In genomic region chr15:74901612-74902063, GRCh38 we compare ENCODE assay signal across 9 cellular contexts. TPM values are rescaled to one million over a fixed set of nuclear protein-coding genes. Genes with fewer than 3 reads are reported as not detected.
DNase-seq lines count a peak whose midpoint lies in the region; ATAC-seq, FAIRE-seq and TF ChIP-seq lines count a peak whose summit lies in the region.
"Had no signal": no experiment of that assay in that cellular context is flagged by ENCODE, and none has a peak within 500 bp of the region (broad histone marks: within the 10 kb centered on the region; RNA-seq: fewer than 3 reads in every experiment).

No MANE protein-coding gene starts in this region.

- no peaks in the 10 kb centered on the region for H3K27me3 ChIP-seq in HUES48 (ENCODE audit: control insufficient read depth, insufficient read depth, low read length)
- H3K27me3 ChIP-seq in SU-DHL-6 (ENCODE audit: low read length), result no peaks in the 10 kb centered on the region
- no peaks in the 10 kb centered on the region for H3K27me3 ChIP-seq in smooth muscle cell (ENCODE audit: low read depth)

- TF ChIP-seq CTCF in D721Med (IDR thresholded peaks at IDR 0.05; ENCODE audit: insufficient read depth, missing control alignments) (peak; percentile 74), SU-DHL-6 (IDR thresholded peaks at IDR 0.05; ENCODE audit: insufficient read depth, low read length, poor library complexity, severe bottlenecking) (peak; percentile 95), smooth muscle cell (IDR thresholded peaks at IDR 0.05; ENCODE audit: borderline replicate concordance, insufficient read depth, poor library complexity, severe bottlenecking) (peak; percentile 94)

- H3K27ac ChIP-seq in HUES48 (ENCODE audit: low read depth, low read length) (peak overlapping the region; percentile 3), SU-DHL-6 (ENCODE audit: low read depth, low read length) (no peak overlapping the region), smooth muscle cell (ENCODE audit: low read depth) (peak overlapping the region; percentile 5)

- H3K4me1 ChIP-seq in HUES48 (ENCODE audit: control insufficient read depth, insufficient read depth, low read length), result 0 out of 2 replicates have a peak, but pooled peaks cover 3% of the 10 kb centered on the region
- peaks cover 11% of the 10 kb centered on the region for H3K4me1 ChIP-seq in smooth muscle cell (ENCODE audit: low read depth)

- H3K27ac Mint-ChIP-seq in activated naive CD8-positive, alpha-beta T cell treated with anti-CD3 and anti-CD28 coated beads for 36 hours, result no peak overlapping the region

- H3K9ac ChIP-seq in HUES48 (ENCODE audit: low read depth, low read length) (no peak overlapping the region), SU-DHL-6 (ENCODE audit: low read length) (no peak overlapping the region), smooth muscle cell (ENCODE audit: low read depth) (no peak overlapping the region)

- H3K79me2 ChIP-seq in SU-DHL-6 (ENCODE audit: insufficient read depth, low read length) (peaks cover 5% of the 10 kb centered on the region; the same call in 1 of the 2 replicates), smooth muscle cell (ENCODE audit: low read depth) (peaks cover 20% of the 10 kb centered on the region)

- FAIRE-seq in D721Med (lab: Jason Lieb, UNC), result no peak

- peaks cover 9% of the 10 kb centered on the region; the same call in 1 of the 2 replicates for H3F3A ChIP-seq in SU-DHL-6 (ENCODE audit: insufficient read depth)
- peaks cover 15% of the 10 kb centered on the region for H3F3A ChIP-seq in smooth muscle cell (ENCODE audit: low read depth)

- H3K4me3 Mint-ChIP-seq in activated naive CD8-positive, alpha-beta T cell treated with anti-CD3 and anti-CD28 coated beads for 36 hours, result no peak overlapping the region
- H3K4me3 Mint-ChIP-seq: activated naive CD4-positive, alpha-beta T cell treated with anti-CD3 and anti-CD28 coated beads, Interleukin-2, amount 50 U/mL, for 24 hours had no signal

- no peaks in the 10 kb centered on the region for H4K20me1 ChIP-seq in SU-DHL-6 (ENCODE audit: low read depth, low read length)
- peaks cover 10% of the 10 kb centered on the region for H4K20me1 ChIP-seq in smooth muscle cell (ENCODE audit: low read depth)

- H3K9me3 ChIP-seq in HUES48 (ENCODE audit: control insufficient read depth, insufficient read depth, low read length) (no peaks in the 10 kb centered on the region), SU-DHL-6 (ENCODE audit: insufficient read depth, low read length) (no peaks in the 10 kb centered on the region), smooth muscle cell (replicated peaks; ENCODE audit: low read depth) (no peaks in the 10 kb centered on the region)

- no peaks in the 10 kb centered on the region for H3K9me3 Mint-ChIP-seq in activated naive CD8-positive, alpha-beta T cell treated with anti-CD3 and anti-CD28 coated beads for 36 hours
- H3K9me3 Mint-ChIP-seq: activated naive CD4-positive, alpha-beta T cell treated with anti-CD3 and anti-CD28 coated beads, Interleukin-2, amount 50 U/mL, for 24 hours had no signal

- H3K36me3 Mint-ChIP-seq in activated naive CD8-positive, alpha-beta T cell treated with anti-CD3 and anti-CD28 coated beads for 36 hours, result peaks cover 30% of the 10 kb centered on the region

- H3K4me3 ChIP-seq in HUES48 (ENCODE audit: low read depth, low read length), result no peak overlapping the region
- H3K4me3 ChIP-seq in SU-DHL-6 (ENCODE audit: insufficient read depth, low read length, poor library complexity, severe bottlenecking), result no peak overlapping the region
- no peak overlapping the region for H3K4me3 ChIP-seq in smooth muscle cell

- H3K27me3 Mint-ChIP-seq in activated naive CD8-positive, alpha-beta T cell treated with anti-CD3 and anti-CD28 coated beads for 36 hours, result no peaks in the 10 kb centered on the region
- H3K27me3 Mint-ChIP-seq: activated naive CD4-positive, alpha-beta T cell treated with anti-CD3 and anti-CD28 coated beads, Interleukin-2, amount 50 U/mL, for 24 hours had no signal

- H2AFZ ChIP-seq in SU-DHL-6 (ENCODE audit: low read depth, low read length, severe bottlenecking) (no peak overlapping the region), smooth muscle cell (ENCODE audit: low read depth) (no peak overlapping the region)

- intact Hi-C loops in left ventricle myocardium superior (cut with micrococcal nuclease), result loop anchor here (10.0 kb wide), 1 partner anchor 57 kb away; the partner anchor contains the start of gene ULK3

- H3K4me2 ChIP-seq in SU-DHL-6 (ENCODE audit: low read depth, low read length, poor library complexity, severe bottlenecking) (no peak overlapping the region), smooth muscle cell (no peak overlapping the region)

- peak; percentile 17 for ATAC-seq in left ventricle myocardium superior
- ATAC-seq in HG03095 (IDR thresholded peaks at IDR 0.05; ENCODE audit: unreplicated experiment), result no peak
- ATAC-seq in GM21717 (IDR thresholded peaks at IDR 0.05; ENCODE audit: unreplicated experiment), result no peak

- peaks cover 23% of the 10 kb centered on the region for H3K4me1 Mint-ChIP-seq in activated naive CD8-positive, alpha-beta T cell treated with anti-CD3 and anti-CD28 coated beads for 36 hours

- DNase-seq in D721Med (ENCODE audit: insufficient read length, low spot score) (peak; percentile 77), left ventricle myocardium superior (peak; percentile 49), smooth muscle cell (lab: John Stamatoyannopoulos, UW; ENCODE audit: unreplicated experiment) (no peak)
- peak; percentile 52 for DNase-seq in activated naive CD8-positive, alpha-beta T cell treated with anti-CD3 and anti-CD28 coated beads for 36 hours

- H3K9me2 ChIP-seq in SU-DHL-6 (replicated peaks; ENCODE audit: insufficient read depth, low read length), result no peaks in the 10 kb centered on the region

- H3K36me3 ChIP-seq in HUES48 (ENCODE audit: control insufficient read depth, insufficient read depth, low read length), result peaks cover 71% of the 10 kb centered on the region
- H3K36me3 ChIP-seq in SU-DHL-6 (ENCODE audit: low read length), result no peaks in the 10 kb centered on the region
- H3K36me3 ChIP-seq in smooth muscle cell (ENCODE audit: low read depth), result no peaks in the 10 kb centered on the region

- WGBS in smooth muscle cell (ENCODE audit: low lambda C conversion rate), result 24% methylated on average over 5 of the region's 5 CpGs

RNA-seq across cellular contexts. Expression of gene FAM219B, which starts 5.0 kb away (rescaled TPM):
- total RNA-seq in activated naive CD8-positive, alpha-beta T cell treated with anti-CD3 and anti-CD28 coated beads for 36 hours, result 10 to 100 TPM; 31.5 to 37.6 TPM
- total RNA-seq in left ventricle myocardium superior, result 110 TPM
- 52.4 and 53.7 TPM in 2 replicates for total RNA-seq in smooth muscle cell
- polyA plus RNA-seq in smooth muscle cell, result 37.1 and 40.2 TPM in 2 replicates

RNA-seq across cellular contexts. Expression of gene MPI, which starts 11.8 kb away (rescaled TPM):
- total RNA-seq in activated naive CD8-positive, alpha-beta T cell treated with anti-CD3 and anti-CD28 coated beads for 36 hours, result 10 to 100 TPM; 71.4 to 73.2 TPM
- total RNA-seq in left ventricle myocardium superior, result 53.7 TPM
- total RNA-seq in smooth muscle cell, result 43.6 and 53.1 TPM in 2 replicates
- 35.6 and 41.9 TPM in 2 replicates for polyA plus RNA-seq in smooth muscle cell

RNA-seq across cellular contexts. Expression of gene SCAMP2, which starts 28.5 kb away (rescaled TPM):
- total RNA-seq in activated naive CD8-positive, alpha-beta T cell treated with anti-CD3 and anti-CD28 coated beads for 36 hours, result 10 to 100 TPM; 57.5 to 59.6 TPM
- total RNA-seq in left ventricle myocardium superior (46.2 TPM), smooth muscle cell (47.5 and 55.5 TPM in 2 replicates)
- 80.3 and 87.6 TPM in 2 replicates for polyA plus RNA-seq in smooth muscle cell

RNA-seq across cellular contexts. Expression of gene COX5A, which starts 36.2 kb away (rescaled TPM):
- total RNA-seq in activated naive CD8-positive, alpha-beta T cell treated with anti-CD3 and anti-CD28 coated beads for 36 hours, result 100 to 1,000 TPM; 352 to 363 TPM
- total RNA-seq in left ventricle myocardium superior, result 1,577 TPM
- total RNA-seq in smooth muscle cell, result 144 and 154 TPM in 2 replicates
- 325 and 339 TPM in 2 replicates for polyA plus RNA-seq in smooth muscle cell

RNA-seq across cellular contexts. Expression of gene RPP25, which starts 54.9 kb away (rescaled TPM):
- 1 to 10 TPM; 9.4 to 10.0 TPM for total RNA-seq in activated naive CD8-positive, alpha-beta T cell treated with anti-CD3 and anti-CD28 coated beads for 36 hours
- total RNA-seq in left ventricle myocardium superior (2.3 TPM), smooth muscle cell (5.5 and 8.7 TPM in 2 replicates)
- 24.0 and 26.2 TPM in 2 replicates for polyA plus RNA-seq in smooth muscle cell
